1 cellular context compared by ENCODE assay signal in the genomic region with DNA sequence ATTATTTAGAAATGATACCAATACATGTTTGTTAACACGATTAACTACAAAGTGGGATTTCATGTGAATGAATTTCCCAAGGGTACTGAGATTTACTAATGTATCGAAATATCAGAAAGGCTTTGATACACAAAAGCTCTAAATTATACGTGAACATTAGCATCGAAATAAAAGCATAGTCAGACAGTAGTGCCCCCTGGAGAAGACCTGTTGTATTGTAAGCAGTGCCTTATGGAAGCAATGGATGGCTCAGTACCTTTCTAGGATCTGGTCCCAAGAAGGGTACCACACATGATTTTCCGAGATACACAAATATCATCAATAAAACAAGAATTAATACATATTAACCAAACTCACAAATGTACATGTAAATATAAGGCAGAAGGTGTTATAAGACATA.
TF ChIP-seq lines count a peak whose summit lies in the region.

No MANE protein-coding gene starts in this region.

TF ChIP-seq in GM23338, 12 proteins besides CTCF, POLR2A, EP300 and RAD21:
- TF ChIP-seq CREB1 (CRISPR knock-in tag; IDR thresholded peaks at IDR 0.05; ENCODE audit: low read depth) (no peak), STAT1 (IDR thresholded peaks at IDR 0.05; ENCODE audit: unreplicated experiment) (no peak), EZH2phosphoT487 (IDR thresholded peaks at IDR 0.05; ENCODE audit: unreplicated experiment) (no peak), POLR2AphosphoS5 (IDR thresholded peaks at IDR 0.05; ENCODE audit: low read depth) (no peak), EZH2 (IDR thresholded peaks at IDR 0.05; ENCODE audit: low read depth, unreplicated experiment) (no peak), ZNF114 (CRISPR knock-in tag; IDR thresholded peaks at IDR 0.05) (no peak), NANOG (IDR thresholded peaks at IDR 0.05; ENCODE audit: borderline replicate concordance) (no peak)
- TF ChIP-seq, protein P1, sequence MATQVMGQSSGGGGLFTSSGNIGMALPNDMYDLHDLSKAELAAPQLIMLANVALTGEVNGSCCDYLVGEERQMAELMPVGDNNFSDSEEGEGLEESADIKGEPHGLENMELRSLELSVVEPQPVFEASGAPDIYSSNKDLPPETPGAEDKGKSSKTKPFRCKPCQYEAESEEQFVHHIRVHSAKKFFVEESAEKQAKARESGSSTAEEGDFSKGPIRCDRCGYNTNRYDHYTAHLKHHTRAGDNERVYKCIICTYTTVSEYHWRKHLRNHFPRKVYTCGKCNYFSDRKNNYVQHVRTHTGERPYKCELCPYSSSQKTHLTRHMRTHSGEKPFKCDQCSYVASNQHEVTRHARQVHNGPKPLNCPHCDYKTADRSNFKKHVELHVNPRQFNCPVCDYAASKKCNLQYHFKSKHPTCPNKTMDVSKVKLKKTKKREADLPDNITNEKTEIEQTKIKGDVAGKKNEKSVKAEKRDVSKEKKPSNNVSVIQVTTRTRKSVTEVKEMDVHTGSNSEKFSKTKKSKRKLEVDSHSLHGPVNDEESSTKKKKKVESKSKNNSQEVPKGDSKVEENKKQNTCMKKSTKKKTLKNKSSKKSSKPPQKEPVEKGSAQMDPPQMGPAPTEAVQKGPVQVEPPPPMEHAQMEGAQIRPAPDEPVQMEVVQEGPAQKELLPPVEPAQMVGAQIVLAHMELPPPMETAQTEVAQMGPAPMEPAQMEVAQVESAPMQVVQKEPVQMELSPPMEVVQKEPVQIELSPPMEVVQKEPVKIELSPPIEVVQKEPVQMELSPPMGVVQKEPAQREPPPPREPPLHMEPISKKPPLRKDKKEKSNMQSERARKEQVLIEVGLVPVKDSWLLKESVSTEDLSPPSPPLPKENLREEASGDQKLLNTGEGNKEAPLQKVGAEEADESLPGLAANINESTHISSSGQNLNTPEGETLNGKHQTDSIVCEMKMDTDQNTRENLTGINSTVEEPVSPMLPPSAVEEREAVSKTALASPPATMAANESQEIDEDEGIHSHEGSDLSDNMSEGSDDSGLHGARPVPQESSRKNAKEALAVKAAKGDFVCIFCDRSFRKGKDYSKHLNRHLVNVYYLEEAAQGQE (IDR thresholded peaks at IDR 0.05; ENCODE audit: unreplicated experiment) = no peak
- TF ChIP-seq, protein P2, sequence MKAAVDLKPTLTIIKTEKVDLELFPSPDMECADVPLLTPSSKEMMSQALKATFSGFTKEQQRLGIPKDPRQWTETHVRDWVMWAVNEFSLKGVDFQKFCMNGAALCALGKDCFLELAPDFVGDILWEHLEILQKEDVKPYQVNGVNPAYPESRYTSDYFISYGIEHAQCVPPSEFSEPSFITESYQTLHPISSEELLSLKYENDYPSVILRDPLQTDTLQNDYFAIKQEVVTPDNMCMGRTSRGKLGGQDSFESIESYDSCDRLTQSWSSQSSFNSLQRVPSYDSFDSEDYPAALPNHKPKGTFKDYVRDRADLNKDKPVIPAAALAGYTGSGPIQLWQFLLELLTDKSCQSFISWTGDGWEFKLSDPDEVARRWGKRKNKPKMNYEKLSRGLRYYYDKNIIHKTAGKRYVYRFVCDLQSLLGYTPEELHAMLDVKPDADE (IDR thresholded peaks at IDR 0.05) = no peak
- TF ChIP-seq, protein P3, sequence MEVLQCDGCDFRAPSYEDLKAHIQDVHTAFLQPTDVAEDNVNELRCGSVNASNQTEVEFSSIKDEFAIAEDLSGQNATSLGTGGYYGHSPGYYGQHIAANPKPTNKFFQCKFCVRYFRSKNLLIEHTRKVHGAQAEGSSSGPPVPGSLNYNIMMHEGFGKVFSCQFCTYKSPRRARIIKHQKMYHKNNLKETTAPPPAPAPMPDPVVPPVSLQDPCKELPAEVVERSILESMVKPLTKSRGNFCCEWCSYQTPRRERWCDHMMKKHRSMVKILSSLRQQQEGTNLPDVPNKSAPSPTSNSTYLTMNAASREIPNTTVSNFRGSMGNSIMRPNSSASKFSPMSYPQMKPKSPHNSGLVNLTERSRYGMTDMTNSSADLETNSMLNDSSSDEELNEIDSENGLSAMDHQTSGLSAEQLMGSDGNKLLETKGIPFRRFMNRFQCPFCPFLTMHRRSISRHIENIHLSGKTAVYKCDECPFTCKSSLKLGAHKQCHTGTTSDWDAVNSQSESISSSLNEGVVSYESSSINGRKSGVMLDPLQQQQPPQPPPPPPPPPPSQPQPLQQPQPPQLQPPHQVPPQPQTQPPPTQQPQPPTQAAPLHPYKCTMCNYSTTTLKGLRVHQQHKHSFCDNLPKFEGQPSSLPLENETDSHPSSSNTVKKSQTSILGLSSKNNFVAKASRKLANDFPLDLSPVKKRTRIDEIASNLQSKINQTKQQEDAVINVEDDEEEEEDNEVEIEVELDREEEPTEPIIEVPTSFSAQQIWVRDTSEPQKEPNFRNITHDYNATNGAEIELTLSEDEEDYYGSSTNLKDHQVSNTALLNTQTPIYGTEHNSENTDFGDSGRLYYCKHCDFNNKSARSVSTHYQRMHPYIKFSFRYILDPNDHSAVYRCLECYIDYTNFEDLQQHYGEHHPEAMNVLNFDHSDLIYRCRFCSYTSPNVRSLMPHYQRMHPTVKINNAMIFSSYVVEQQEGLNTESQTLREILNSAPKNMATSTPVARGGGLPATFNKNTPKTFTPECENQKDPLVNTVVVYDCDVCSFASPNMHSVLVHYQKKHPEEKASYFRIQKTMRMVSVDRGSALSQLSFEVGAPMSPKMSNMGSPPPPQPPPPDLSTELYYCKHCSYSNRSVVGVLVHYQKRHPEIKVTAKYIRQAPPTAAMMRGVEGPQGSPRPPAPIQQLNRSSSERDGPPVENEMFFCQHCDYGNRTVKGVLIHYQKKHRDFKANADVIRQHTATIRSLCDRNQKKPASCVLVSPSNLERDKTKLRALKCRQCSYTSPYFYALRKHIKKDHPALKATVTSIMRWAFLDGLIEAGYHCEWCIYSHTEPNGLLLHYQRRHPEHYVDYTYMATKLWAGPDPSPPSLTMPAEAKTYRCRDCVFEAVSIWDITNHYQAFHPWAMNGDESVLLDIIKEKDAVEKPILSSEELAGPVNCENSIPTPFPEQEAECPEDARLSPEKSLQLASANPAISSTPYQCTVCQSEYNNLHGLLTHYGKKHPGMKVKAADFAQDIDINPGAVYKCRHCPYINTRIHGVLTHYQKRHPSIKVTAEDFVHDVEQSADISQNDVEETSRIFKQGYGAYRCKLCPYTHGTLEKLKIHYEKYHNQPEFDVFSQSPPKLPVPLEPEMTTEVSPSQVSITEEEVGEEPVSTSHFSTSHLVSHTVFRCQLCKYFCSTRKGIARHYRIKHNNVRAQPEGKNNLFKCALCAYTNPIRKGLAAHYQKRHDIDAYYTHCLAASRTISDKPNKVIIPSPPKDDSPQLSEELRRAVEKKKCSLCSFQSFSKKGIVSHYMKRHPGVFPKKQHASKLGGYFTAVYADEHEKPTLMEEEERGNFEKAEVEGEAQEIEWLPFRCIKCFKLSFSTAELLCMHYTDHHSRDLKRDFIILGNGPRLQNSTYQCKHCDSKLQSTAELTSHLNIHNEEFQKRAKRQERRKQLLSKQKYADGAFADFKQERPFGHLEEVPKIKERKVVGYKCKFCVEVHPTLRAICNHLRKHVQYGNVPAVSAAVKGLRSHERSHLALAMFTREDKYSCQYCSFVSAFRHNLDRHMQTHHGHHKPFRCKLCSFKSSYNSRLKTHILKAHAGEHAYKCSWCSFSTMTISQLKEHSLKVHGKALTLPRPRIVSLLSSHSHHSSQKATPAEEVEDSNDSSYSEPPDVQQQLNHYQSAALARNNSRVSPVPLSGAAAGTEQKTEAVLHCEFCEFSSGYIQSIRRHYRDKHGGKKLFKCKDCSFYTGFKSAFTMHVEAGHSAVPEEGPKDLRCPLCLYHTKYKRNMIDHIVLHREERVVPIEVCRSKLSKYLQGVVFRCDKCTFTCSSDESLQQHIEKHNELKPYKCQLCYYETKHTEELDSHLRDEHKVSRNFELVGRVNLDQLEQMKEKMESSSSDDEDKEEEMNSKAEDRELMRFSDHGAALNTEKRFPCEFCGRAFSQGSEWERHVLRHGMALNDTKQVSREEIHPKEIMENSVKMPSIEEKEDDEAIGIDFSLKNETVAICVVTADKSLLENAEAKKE (CRISPR knock-in tag; IDR thresholded peaks at IDR 0.05) = no peak
